32 cellular contexts compared by ENCODE assay signal in genomic region chr2:27236626-27237025, GRCh38. TPM values are rescaled to one million over a fixed set of nuclear protein-coding genes. Genes with fewer than 3 reads are reported as not detected.
DNase-seq lines count a peak whose midpoint lies in the region; ATAC-seq, FAIRE-seq and TF ChIP-seq lines count a peak whose summit lies in the region.
"Had no signal": no experiment of that assay in that cellular context is flagged by ENCODE, and none has a peak within 500 bp of the region (broad histone marks: within the 10 kb centered on the region; RNA-seq: fewer than 3 reads in every experiment).

No MANE protein-coding gene starts in this region.

- TF ChIP-seq CTCF in chondrocyte (IDR thresholded peaks at IDR 0.05) = no peak
- no peak for TF ChIP-seq CTCF in endothelial cell (IDR thresholded peaks at IDR 0.05; ENCODE audit: unreplicated experiment)

- no peak for ATAC-seq in activated T-cell treated with anti-CD3 and anti-CD28 coated beads, Interleukin-2, amount 50 U/mL, for 4 hours
- ATAC-seq in right cardiac atrium = no peak
- ATAC-seq: GM12878 had no signal

- DNase-seq in activated T-cell treated with anti-CD3 and anti-CD28 coated beads, Interleukin-2, amount 50 U/mL, for 24 hours = no peak
- no peak for DNase-seq in activated T-cell treated with anti-CD3 and anti-CD28 coated beads, Interleukin-2, amount 50 U/mL, for 4 hours
- DNase-seq in chondrocyte (ENCODE audit: low spot score) (peak; percentile 57), endothelial cell (ENCODE audit: low spot score) (no peak), posterior vena cava (ENCODE audit: low spot score) (peak; percentile 44), NOMO-1 treated with DMSO at 0.1 percent for 48 hours (lab: John Stamatoyannopoulos, UW; ENCODE audit: unreplicated experiment) (no peak), right cardiac atrium (no peak), frontal cortex (ENCODE audit: low spot score in 2 of 2) (no peak)
- DNase-seq: 8988T; ACHN; BE2C; C1 segment of cervical spinal cord; CD4-positive, alpha-beta memory T cell; CD4-positive, CD25-positive, alpha-beta regulatory T cell; CD8-positive, alpha-beta memory T cell; COR-L47; DMS 273 treated with DMSO at 0.1 percent for 48 hours; DMS153; DMS53; DMS79; DND-41; EL; GDM1 had no signal

- H3K27me3 ChIP-seq in right cardiac atrium (ENCODE audit: control insufficient read depth, insufficient read depth) = no peaks in the 10 kb centered on the region
- H3K27me3 ChIP-seq: BE2C, BLaER1 had no signal

- H3K4me3 Mint-ChIP-seq in activated T-cell treated with anti-CD3 and anti-CD28 coated beads, Interleukin-2, amount 50 U/mL, for 24 hours = no peak overlapping the region
- H3K4me3 Mint-ChIP-seq in activated T-cell treated with anti-CD3 and anti-CD28 coated beads, Interleukin-2, amount 50 U/mL, for 4 hours = no peak overlapping the region
- H3K4me3 Mint-ChIP-seq in chondrocyte (ENCODE audit: unreplicated experiment) (no peak overlapping the region), endothelial cell (ENCODE audit: unreplicated experiment) (peak overlapping the region; percentile 38)
- H3K4me3 Mint-ChIP-seq: CD14-positive monocyte; CD4-positive, alpha-beta memory T cell; CD4-positive, CD25-positive, alpha-beta regulatory T cell; CD8-positive, alpha-beta memory T cell had no signal

- no peaks in the 10 kb centered on the region for H3K4me1 ChIP-seq in right cardiac atrium (ENCODE audit: control insufficient read depth, insufficient read depth, low read length)
- H3K4me1 ChIP-seq: BE2C had no signal

- H3K9me3 Mint-ChIP-seq in activated T-cell treated with anti-CD3 and anti-CD28 coated beads, Interleukin-2, amount 50 U/mL, for 24 hours = no peaks in the 10 kb centered on the region
- no peaks in the 10 kb centered on the region for H3K9me3 Mint-ChIP-seq in activated T-cell treated with anti-CD3 and anti-CD28 coated beads, Interleukin-2, amount 50 U/mL, for 4 hours
- H3K9me3 Mint-ChIP-seq in chondrocyte (ENCODE audit: low read depth) (no peaks in the 10 kb centered on the region), endothelial cell (ENCODE audit: unreplicated experiment) (no peaks in the 10 kb centered on the region)
- H3K9me3 Mint-ChIP-seq: CD14-positive monocyte; CD4-positive, CD25-positive, alpha-beta regulatory T cell; CD8-positive, alpha-beta memory T cell had no signal

- H3K9me3 ChIP-seq in right cardiac atrium (ENCODE audit: control insufficient read depth, low read length) = no peaks in the 10 kb centered on the region
- H3K9me3 ChIP-seq: BE2C, BLaER1 had no signal

- H3K4me3 ChIP-seq in right cardiac atrium (ENCODE audit: low read length) = no peak overlapping the region
- H3K4me3 ChIP-seq: BLaER1, GM12878 had no signal

- FAIRE-seq in frontal cortex (lab: Jason Lieb, UNC) = no peak
- FAIRE-seq: A204.1, GM12878, GM12892, GM18507 had no signal

- WGBS in right cardiac atrium = 85% methylated on average over 3 of the region's 3 CpGs

- H3K27ac ChIP-seq in right cardiac atrium (ENCODE audit: low read length) = no peak overlapping the region
- H3K27ac ChIP-seq: BLaER1 had no signal

- no peaks in the 10 kb centered on the region for H3K27me3 Mint-ChIP-seq in activated T-cell treated with anti-CD3 and anti-CD28 coated beads, Interleukin-2, amount 50 U/mL, for 24 hours
- H3K27me3 Mint-ChIP-seq in activated T-cell treated with anti-CD3 and anti-CD28 coated beads, Interleukin-2, amount 50 U/mL, for 4 hours (ENCODE audit: low read depth) = no peaks in the 10 kb centered on the region
- H3K27me3 Mint-ChIP-seq in chondrocyte (ENCODE audit: low read depth) (no peaks in the 10 kb centered on the region), endothelial cell (ENCODE audit: unreplicated experiment) (peaks cover 6% of the 10 kb centered on the region)
- H3K27me3 Mint-ChIP-seq: CD4-positive, alpha-beta memory T cell; CD4-positive, CD25-positive, alpha-beta regulatory T cell; CD8-positive, alpha-beta memory T cell had no signal

- peaks cover 100% of the 10 kb centered on the region for H3K36me3 Mint-ChIP-seq in activated T-cell treated with anti-CD3 and anti-CD28 coated beads, Interleukin-2, amount 50 U/mL, for 24 hours (ENCODE audit: low read depth)
- peaks cover 72% of the 10 kb centered on the region for H3K36me3 Mint-ChIP-seq in activated T-cell treated with anti-CD3 and anti-CD28 coated beads, Interleukin-2, amount 50 U/mL, for 4 hours (ENCODE audit: insufficient read depth)
- H3K36me3 Mint-ChIP-seq in chondrocyte (ENCODE audit: low read depth) = peaks cover 73% of the 10 kb centered on the region
- H3K36me3 Mint-ChIP-seq in endothelial cell (ENCODE audit: low read depth, unreplicated experiment) = peaks cover 61% of the 10 kb centered on the region

- peak overlapping the region; percentile 16 for H3K27ac Mint-ChIP-seq in activated T-cell treated with anti-CD3 and anti-CD28 coated beads, Interleukin-2, amount 50 U/mL, for 24 hours
- H3K27ac Mint-ChIP-seq in chondrocyte (ENCODE audit: unreplicated experiment) = no peak overlapping the region
- no peak overlapping the region for H3K27ac Mint-ChIP-seq in endothelial cell (ENCODE audit: unreplicated experiment)
- H3K27ac Mint-ChIP-seq: CD4-positive, CD25-positive, alpha-beta regulatory T cell; CD8-positive, alpha-beta memory T cell had no signal

- intact Hi-C loops in posterior vena cava (cut with DNase I) (no loop called here), right cardiac atrium (cut with DNase I) (no loop called here)

- no peaks in the 10 kb centered on the region for H3K4me1 Mint-ChIP-seq in activated T-cell treated with anti-CD3 and anti-CD28 coated beads, Interleukin-2, amount 50 U/mL, for 24 hours (ENCODE audit: low read depth)
- no peaks in the 10 kb centered on the region for H3K4me1 Mint-ChIP-seq in activated T-cell treated with anti-CD3 and anti-CD28 coated beads, Interleukin-2, amount 50 U/mL, for 4 hours (ENCODE audit: low read depth)
- no peaks in the 10 kb centered on the region for H3K4me1 Mint-ChIP-seq in chondrocyte (ENCODE audit: low read depth)
- H3K4me1 Mint-ChIP-seq in endothelial cell (ENCODE audit: unreplicated experiment) = no peaks in the 10 kb centered on the region
- H3K4me1 Mint-ChIP-seq: CD14-positive monocyte; CD4-positive, CD25-positive, alpha-beta regulatory T cell had no signal

RNA-seq across cellular contexts. Expression of gene CAD, which starts 19.5 kb away (rescaled TPM):
- 100 to 1,000 TPM; 162 to 201 (median 185) TPM for total RNA-seq in activated T-cell treated with anti-CD3 and anti-CD28 coated beads, Interleukin-2, amount 50 U/mL, for 4 hours
- total RNA-seq in chondrocyte = 54.8 to 88.4 TPM (median 55.0 TPM) in 3 replicates
- 49.4 TPM for total RNA-seq in endothelial cell (ENCODE audit: unreplicated experiment)
- 10 to 100 TPM; 20.1 to 27.4 TPM for total RNA-seq in posterior vena cava
- total RNA-seq in right cardiac atrium = 10 to 100 TPM in 2 of 4 donors, 1 to 10 TPM in 2; 9.0 to 12.0 (median 10.0) TPM
- 6.0 TPM for polyA plus RNA-seq in right cardiac atrium
- 13.9 TPM for total RNA-seq in frontal cortex

RNA-seq across cellular contexts. Expression of gene SLC5A6, which starts 24.6 kb away (rescaled TPM):
- 100 to 1,000 TPM; 128 to 143 (median 141) TPM for total RNA-seq in activated T-cell treated with anti-CD3 and anti-CD28 coated beads, Interleukin-2, amount 50 U/mL, for 4 hours
- 21.8 to 27.9 TPM (median 24.3 TPM) in 3 replicates for total RNA-seq in chondrocyte
- total RNA-seq in endothelial cell (ENCODE audit: unreplicated experiment) = 63.0 TPM
- 10 to 100 TPM; 15.3 to 16.8 TPM for total RNA-seq in posterior vena cava
- 10 to 100 TPM in 3 of 4 donors, 1 to 10 TPM in 1; 8.1 to 14.1 (median 12.8) TPM for total RNA-seq in right cardiac atrium
- polyA plus RNA-seq in right cardiac atrium = 7.8 TPM
- total RNA-seq in frontal cortex = 17.1 TPM

RNA-seq across cellular contexts. Expression of gene ATRAID, which starts 24.8 kb away (rescaled TPM):
- total RNA-seq in activated T-cell treated with anti-CD3 and anti-CD28 coated beads, Interleukin-2, amount 50 U/mL, for 4 hours = 10 to 100 TPM; 84.1 to 91.7 (median 85.1) TPM
- total RNA-seq in chondrocyte (79.0 to 116 TPM (median 91.2 TPM) in 3 replicates), endothelial cell (ENCODE audit: unreplicated experiment) (89.9 TPM), posterior vena cava (100 to 1,000 TPM in 1 of 2 donors, 10 to 100 TPM in 1; 76.1 to 116 TPM), right cardiac atrium (100 to 1,000 TPM; 124 to 177 (median 144) TPM), frontal cortex (37.5 TPM)
- 256 TPM for polyA plus RNA-seq in right cardiac atrium

RNA-seq across cellular contexts. Expression of gene SLC30A3, which starts 26.2 kb away (rescaled TPM):
- total RNA-seq in activated T-cell treated with anti-CD3 and anti-CD28 coated beads, Interleukin-2, amount 50 U/mL, for 4 hours = under 1 TPM; 0.15 to 0.43 (median 0.18) TPM
- total RNA-seq in chondrocyte (0.17 to 0.31 TPM in 2 of 3 replicates, not detected in the other), endothelial cell (ENCODE audit: unreplicated experiment) (not detected), posterior vena cava (1 to 10 TPM in 1 of 2 donors, under 1 TPM in 1; 0.24 to 1.4 TPM), right cardiac atrium (10 to 100 TPM in 1 of 4 donors, 1 to 10 TPM in 3; 9.4 to 17.3 (median 9.6) TPM), frontal cortex (0.82 TPM)
- polyA plus RNA-seq in right cardiac atrium = 7.3 TPM
- total RNA-seq: CD4-positive, alpha-beta memory T cell; GM12878 had no signal
- polyA plus RNA-seq: CD14-positive monocyte; CD4-positive, alpha-beta memory T cell; CD8-positive, alpha-beta memory T cell had no signal

RNA-seq across cellular contexts. Expression of gene DNAJC5G, which starts 38.6 kb away (rescaled TPM):
- not detected for total RNA-seq in activated T-cell treated with anti-CD3 and anti-CD28 coated beads, Interleukin-2, amount 50 U/mL, for 4 hours
- total RNA-seq in chondrocyte (not detected in 3 replicates), endothelial cell (ENCODE audit: unreplicated experiment) (not detected), posterior vena cava (1 to 10 TPM in 1 of 2 donors, under 1 TPM in 1; 0.19 to 1.0 TPM), right cardiac atrium (1 to 10 TPM; 1.3 to 3.0 (median 1.8) TPM), frontal cortex (not detected)
- 2.2 TPM for polyA plus RNA-seq in right cardiac atrium
- total RNA-seq: CD4-positive, alpha-beta memory T cell; CD4-positive, CD25-positive, alpha-beta regulatory T cell; CD8-positive, alpha-beta memory T cell; Daoy; G401; GM12878 had no signal
- polyA plus RNA-seq: AG04450; CD14-positive monocyte; CD4-positive, alpha-beta memory T cell; CD4-positive, CD25-positive, alpha-beta regulatory T cell; CD8-positive, alpha-beta memory T cell; GM12878 had no signal

Comparison
In these comparisons a context has a peak if more than half of its experiments do, and no peak if none do; other contexts are left out.
1. DNase-seq: peak in chondrocyte (single experiment) and posterior vena cava (single experiment); none in activated T-cell treated with anti-CD3 and anti-CD28 coated beads, Interleukin-2, amount 50 U/mL, for 24 hours (single experiment), activated T-cell treated with anti-CD3 and anti-CD28 coated beads, Interleukin-2, amount 50 U/mL, for 4 hours (single experiment), endothelial cell (single experiment), NOMO-1 treated with DMSO at 0.1 percent for 48 hours (single experiment), right cardiac atrium (0 of 3) and frontal cortex (0 of 2).